ENCODE assay signal across 21 cellular contexts in genomic region chr1:208951908-208952307, GRCh38.
A peak's percentile ranks its signal among the peaks of the same experiment; 100 is the strongest.
DNase-seq lines count a peak whose midpoint lies in the region; ATAC-seq, FAIRE-seq and TF ChIP-seq lines count a peak whose summit lies in the region.
"Had no signal": no experiment of that assay in that cellular context is flagged by ENCODE, and none has a peak within 500 bp of the region (broad histone marks: within the 10 kb centered on the region; RNA-seq: fewer than 3 reads in every experiment).

No MANE protein-coding gene starts in this region.

- H3K4me3 ChIP-seq in stomach (no peak overlapping the region), sigmoid colon (no peak overlapping the region)
- H3K4me3 ChIP-seq: lung had no signal

- intact Hi-C loops in stomach (cut with DNase I; ENCODE audit: low total_unique reads) (no loop called here), sigmoid colon (cut with DNase I) (no loop called here)

- H3K9me3 ChIP-seq in stomach (no peaks in the 10 kb centered on the region), sigmoid colon (peaks cover 0 to 2% (median 0%) of the 10 kb centered on the region in 4 donors)

- no peak for TF ChIP-seq CTCF in stomach (IDR thresholded peaks at IDR 0.05)
- no peak for TF ChIP-seq CTCF in sigmoid colon (IDR thresholded peaks at IDR 0.05)

- DNase-seq in COLO668 (lab: John Stamatoyannopoulos, UW; ENCODE audit: unreplicated experiment), result peak; percentile 54
- DNase-seq in HTR-8/SVneo (ENCODE audit: insufficient read length, low spot score), result peak; percentile 7
- DNase-seq in NCI-H69 (lab: John Stamatoyannopoulos, UW), result peak; percentile 70
- peak; percentile 60 for DNase-seq in islet precursor cell
- DNase-seq in stomach, result no peak
- no peak for DNase-seq in NCI-H524 treated with DMSO at 0.1 percent for 48 hours (lab: John Stamatoyannopoulos, UW)
- no peak for DNase-seq in sigmoid colon
- no peak for DNase-seq in T-cell
- DNase-seq: activated CD4-positive, alpha-beta T cell treated with anti-CD3 and anti-CD28 coated beads, Interleukin-2, amount 10 ng/mL, durations not matched to agents 24 days and 14 days; activated naive CD4-positive, alpha-beta T cell treated with anti-CD3 and anti-CD28 coated beads for 36 hours; CD4-positive, alpha-beta memory T cell; GOT3; immature natural killer cell; natural killer cell; NCI-H2227 treated with DMSO at 0.1 percent for 48 hours; OCI-M1; stimulated activated naive CD8-positive, alpha-beta T cell treated with anti-CD3 and anti-CD28 coated beads, Interleukin-15, Interleukin-2, amounts not matched to agents 100 U/mL and 50 U/mL, for 24 hours had no signal

- H3K27me3 Mint-ChIP-seq in T-cell, result peaks cover 0 to 11% of the 10 kb centered on the region in 2 donors

- FAIRE-seq in HTR-8/SVneo (lab: Jason Lieb, UNC), result no peak
- FAIRE-seq: colon, urothelium cell line had no signal

- H3K36me3 ChIP-seq in stomach, result no peaks in the 10 kb centered on the region
- no peaks in the 10 kb centered on the region for H3K36me3 ChIP-seq in sigmoid colon

- TF ChIP-seq POLR2A in stomach (IDR thresholded peaks at IDR 0.05), result no peak
- no peak for TF ChIP-seq POLR2A in sigmoid colon (IDR thresholded peaks at IDR 0.05)

- H3K27ac Mint-ChIP-seq in T-cell, result no peak overlapping the region
- H3K27ac Mint-ChIP-seq: activated CD4-positive, alpha-beta T cell treated with anti-CD3 and anti-CD28 coated beads, Interleukin-2, amount 10 ng/mL, durations not matched to agents 24 days and 14 days; activated naive CD4-positive, alpha-beta T cell treated with anti-CD3 and anti-CD28 coated beads for 36 hours; CD4-positive, alpha-beta memory T cell; immature natural killer cell; natural killer cell had no signal

- POLR2A ChIA-PET in T-cell (lab: Charles Lee), result interaction anchor here in 1 of 2 donors (0.6 kb wide), 1 partner anchor 229 kb away, joined by 3 read pairs; no protein-coding TSS in a partner anchor

- H3K4me1 Mint-ChIP-seq in T-cell, result no peaks in the 10 kb centered on the region
- H3K4me1 Mint-ChIP-seq: activated CD4-positive, alpha-beta T cell treated with anti-CD3 and anti-CD28 coated beads, Interleukin-2, amount 10 ng/mL, durations not matched to agents 24 days and 14 days; CD4-positive, alpha-beta memory T cell; immature natural killer cell; natural killer cell had no signal

- no peaks in the 10 kb centered on the region for H3K36me3 Mint-ChIP-seq in T-cell
- H3K36me3 Mint-ChIP-seq: CD4-positive, alpha-beta memory T cell; immature natural killer cell; natural killer cell had no signal

- H3K4me1 ChIP-seq in stomach, result no peaks in the 10 kb centered on the region
- no peaks in the 10 kb centered on the region for H3K4me1 ChIP-seq in sigmoid colon

- no peak overlapping the region for H3K4me3 Mint-ChIP-seq in T-cell
- H3K4me3 Mint-ChIP-seq: activated CD4-positive, alpha-beta T cell treated with anti-CD3 and anti-CD28 coated beads, Interleukin-2, amount 10 ng/mL, durations not matched to agents 24 days and 14 days; activated naive CD4-positive, alpha-beta T cell treated with anti-CD3 and anti-CD28 coated beads for 36 hours; CD4-positive, alpha-beta memory T cell; immature natural killer cell; natural killer cell had no signal

- no peak for ATAC-seq in T-cell (replicated peaks in 1 of 4)
- ATAC-seq: natural killer cell; stimulated activated naive CD8-positive, alpha-beta T cell treated with anti-CD3 and anti-CD28 coated beads, Interleukin-15, Interleukin-2, amounts not matched to agents 100 U/mL and 50 U/mL, for 24 hours had no signal

- H3K27me3 ChIP-seq in stomach (no peaks in the 10 kb centered on the region), sigmoid colon (no peaks in the 10 kb centered on the region)

- H3K9me3 Mint-ChIP-seq in T-cell, result peaks cover 0 to 8% (median 0%) of the 10 kb centered on the region in 3 donors
- H3K9me3 Mint-ChIP-seq: activated naive CD4-positive, alpha-beta T cell treated with anti-CD3 and anti-CD28 coated beads for 36 hours had no signal

- no peak for TF ChIP-seq EP300 in stomach (IDR thresholded peaks at IDR 0.05)
- no peak for TF ChIP-seq EP300 in sigmoid colon (IDR thresholded peaks at IDR 0.05)

- CTCF ChIA-PET in T-cell (lab: Charles Lee), result no interaction called here

- no peak overlapping the region for H3K27ac ChIP-seq in stomach
- no peak overlapping the region for H3K27ac ChIP-seq in sigmoid colon
- H3K27ac ChIP-seq: epithelial cell of prostate had no signal

Comparison
In these comparisons a context has a peak if more than half of its experiments do, and no peak if none do; other contexts are left out.
1. DNase-seq: peak in COLO668 (single experiment), HTR-8/SVneo (single experiment), NCI-H69 (single experiment) and islet precursor cell (single experiment); none in stomach (single experiment), NCI-H524 treated with DMSO at 0.1 percent for 48 hours (single experiment), sigmoid colon (single experiment) and T-cell (0 of 34).